ENCODE assay signal across 26 cellular contexts in the genomic region with DNA sequence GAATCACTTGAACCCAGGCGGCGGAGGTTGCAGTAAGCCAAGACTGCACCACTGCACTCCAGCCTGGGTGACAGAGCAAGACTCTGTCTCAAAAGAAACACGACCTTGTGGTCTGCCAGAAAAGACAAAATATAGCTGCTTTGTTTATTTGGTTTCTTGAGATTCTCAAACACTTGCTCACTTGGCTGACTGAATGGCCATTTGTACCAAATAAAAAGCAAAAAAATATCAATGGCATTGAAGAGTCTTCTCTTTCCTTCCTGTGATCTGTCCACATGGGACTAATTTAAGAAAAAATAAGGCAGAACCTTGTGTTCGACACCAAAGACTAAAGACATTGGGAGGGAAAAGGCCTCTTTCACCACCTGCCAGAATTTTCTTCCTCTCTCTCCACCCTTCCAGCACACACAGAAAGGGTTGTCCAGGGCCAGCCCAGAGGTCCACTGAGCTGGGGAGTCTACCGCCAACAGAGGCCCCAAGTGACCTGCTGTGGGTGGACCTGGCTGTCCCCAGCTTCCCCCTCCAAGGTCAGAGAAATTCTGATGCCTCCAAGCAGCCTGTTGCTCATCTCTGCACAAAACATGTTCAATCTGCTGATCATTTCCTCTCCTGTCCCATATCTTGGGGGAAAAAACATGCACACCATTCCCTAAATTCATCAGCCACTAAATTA. TPM values are rescaled to one million over a fixed set of nuclear protein-coding genes. Genes with fewer than 3 reads are reported as not detected.
DNase-seq lines count a peak whose midpoint lies in the region; ATAC-seq and TF ChIP-seq lines count a peak whose summit lies in the region.
"Had no signal": no experiment of that assay in that cellular context is flagged by ENCODE, and none has a peak within 500 bp of the region (broad histone marks: within the 10 kb centered on the region; RNA-seq: fewer than 3 reads in every experiment).

No MANE protein-coding gene starts in this region.

- H3K27me3 Mint-ChIP-seq in activated CD8-positive, alpha-beta memory T cell treated with anti-CD3 and anti-CD28 coated beads, Interleukin-2, amount 10 ng/mL, durations not matched to agents 7 days and 5 days, result no peaks in the 10 kb centered on the region
- H3K27me3 Mint-ChIP-seq in T-helper 17 cell, result no peaks in the 10 kb centered on the region
- H3K27me3 Mint-ChIP-seq: activated T-cell treated with anti-CD3 and anti-CD28 coated beads, Interleukin-2, amount 50 U/mL, for 24 hours had no signal

- no peak for ATAC-seq in activated CD8-positive, alpha-beta memory T cell treated with anti-CD3 and anti-CD28 coated beads, Interleukin-2, amount 10 ng/mL, durations not matched to agents 7 days and 5 days
- ATAC-seq in sciatic nerve (peak; percentile 92), T-helper 17 cell (no peak)
- ATAC-seq: lower lobe of right lung had no signal

- POLR2A ChIA-PET in RWPE1 (lab: Yijun Ruan, JAX; ENCODE audit: low non-redundant PET), result interaction anchor here (0.6 kb wide), 1 partner anchor 109 kb away, joined by 3 read pairs; no protein-coding TSS in a partner anchor

- H3K36me3 Mint-ChIP-seq in activated CD8-positive, alpha-beta memory T cell treated with anti-CD3 and anti-CD28 coated beads, Interleukin-2, amount 10 ng/mL, durations not matched to agents 7 days and 5 days, result no peaks in the 10 kb centered on the region
- no peaks in the 10 kb centered on the region for H3K36me3 Mint-ChIP-seq in T-helper 17 cell (ENCODE audit: low read depth)

- H3K9me3 ChIP-seq in T-helper 17 cell (ENCODE audit: control insufficient read depth, low read length, poor library complexity, severe bottlenecking), result no peaks in the 10 kb centered on the region
- H3K9me3 ChIP-seq: adrenal gland, breast epithelium, colonic mucosa, esophagus muscularis mucosa, lower lobe of right lung had no signal

- no peak for DNase-seq in activated CD8-positive, alpha-beta memory T cell treated with anti-CD3 and anti-CD28 coated beads, Interleukin-2, amount 10 ng/mL, durations not matched to agents 7 days and 5 days
- DNase-seq in activated CD8-positive, alpha-beta memory T cell treated with anti-CD3 and anti-CD28 coated beads, Interleukin-2, amount 50 U/mL, for 4 hours, result no peak
- no peak for DNase-seq in RWPE1 (ENCODE audit: low spot score)
- peak; percentile 23 for DNase-seq in fibroblast of peridontal ligament (ENCODE audit: extremely low read depth)
- no peak for DNase-seq in sciatic nerve (ENCODE audit: low spot score)
- DNase-seq in NCI-H2081 treated with DMSO at 0.1 percent for 48 hours (lab: John Stamatoyannopoulos, UW), result no peak
- DNase-seq in T-helper 17 cell, result no peak
- DNase-seq in NCI-H774 (lab: John Stamatoyannopoulos, UW), result no peak
- DNase-seq: activated CD4-positive, CD25-positive, alpha-beta regulatory T cell; activated naive CD4-positive, alpha-beta T cell; activated T-cell treated with anti-CD3 and anti-CD28 coated beads, Interleukin-2, amount 50 U/mL, for 24 hours; adrenal gland; DMS53; KG1; kidney; lower lobe of right lung; NCI-H1436 treated with DMSO at 0.1 percent for 48 hours; NCI-H2171; NCI-H526; stimulated activated CD4-positive, alpha-beta T cell treated with anti-CD3 and anti-CD28 coated beads, Interleukin-1b, Interleukin-23, amount 100 ng/mL, for 48 hours had no signal

- no peaks in the 10 kb centered on the region for H3K9me3 Mint-ChIP-seq in activated CD8-positive, alpha-beta memory T cell treated with anti-CD3 and anti-CD28 coated beads, Interleukin-2, amount 10 ng/mL, durations not matched to agents 7 days and 5 days (ENCODE audit: low read depth)
- H3K9me3 Mint-ChIP-seq: activated T-cell treated with anti-CD3 and anti-CD28 coated beads, Interleukin-2, amount 50 U/mL, for 24 hours had no signal

- TF ChIP-seq CTCF in RWPE1 (conservative IDR thresholded peaks at IDR 0.05; ENCODE audit: low read depth), result no peak

- no peak overlapping the region for H3K4me3 Mint-ChIP-seq in activated CD8-positive, alpha-beta memory T cell treated with anti-CD3 and anti-CD28 coated beads, Interleukin-2, amount 10 ng/mL, durations not matched to agents 7 days and 5 days
- H3K4me3 Mint-ChIP-seq in T-helper 17 cell, result no peak overlapping the region
- H3K4me3 Mint-ChIP-seq: activated T-cell treated with anti-CD3 and anti-CD28 coated beads, Interleukin-2, amount 50 U/mL, for 24 hours had no signal

- H3K27ac ChIP-seq in RWPE1, result peak overlapping the region; percentile 36; the same call in 1 of the 2 replicates
- H3K27ac ChIP-seq: adrenal gland, esophagus muscularis mucosa, lower lobe of right lung had no signal

- intact Hi-C loops in sciatic nerve (cut with DNase I), result no loop called here

- CTCF ChIA-PET in activated CD8-positive, alpha-beta memory T cell treated with anti-CD3 and anti-CD28 coated beads, Interleukin-2, amount 10 ng/mL, durations not matched to agents 7 days and 5 days (lab: Charles Lee), result interaction anchor here (0.9 to 1.8 kb wide), 4 partner anchors 12 to 174 kb away, joined by 3 to 4 read pairs (median 4); no protein-coding TSS in a partner anchor
- CTCF ChIA-PET in RWPE1 (lab: Yijun Ruan, JAX), result interaction anchor here (0.6 to 0.8 kb wide), 2 partner anchors 12 to 19 kb away, joined by 3 to 5 read pairs; no protein-coding TSS in a partner anchor

- H3K4me1 Mint-ChIP-seq in activated CD8-positive, alpha-beta memory T cell treated with anti-CD3 and anti-CD28 coated beads, Interleukin-2, amount 10 ng/mL, durations not matched to agents 7 days and 5 days, result peaks cover 7% of the 10 kb centered on the region
- no peaks in the 10 kb centered on the region for H3K4me1 Mint-ChIP-seq in T-helper 17 cell

- peak overlapping the region; percentile 37 for H3K27ac Mint-ChIP-seq in activated CD8-positive, alpha-beta memory T cell treated with anti-CD3 and anti-CD28 coated beads, Interleukin-2, amount 10 ng/mL, durations not matched to agents 7 days and 5 days
- no peak overlapping the region for H3K27ac Mint-ChIP-seq in T-helper 17 cell
- H3K27ac Mint-ChIP-seq: activated T-cell treated with anti-CD3 and anti-CD28 coated beads, Interleukin-2, amount 50 U/mL, for 24 hours had no signal

RNA-seq across cellular contexts. Expression of a gene that starts 5.9 kb away (rescaled TPM):
- 1 to 10 TPM; 4.1 to 4.4 TPM for total RNA-seq in activated CD8-positive, alpha-beta memory T cell treated with anti-CD3 and anti-CD28 coated beads, Interleukin-2, amount 10 ng/mL, durations not matched to agents 7 days and 5 days
- total RNA-seq in sciatic nerve, result 3.4 TPM
- total RNA-seq in T-helper 17 cell, result 1 to 10 TPM in 1 of 2 donors, under 1 TPM in 1; 0.82 to 1.7 TPM

RNA-seq across cellular contexts. Expression of a gene that starts 6.0 kb away (rescaled TPM):
- total RNA-seq in activated CD8-positive, alpha-beta memory T cell treated with anti-CD3 and anti-CD28 coated beads, Interleukin-2, amount 10 ng/mL, durations not matched to agents 7 days and 5 days, result 10 to 100 TPM; 34.0 to 35.1 TPM
- total RNA-seq in sciatic nerve (45.3 TPM), T-helper 17 cell (10 to 100 TPM; 22.5 to 24.4 TPM)

RNA-seq across cellular contexts. Expression of a gene that starts 23.1 kb away (rescaled TPM):
- 1 to 10 TPM; 1.1 to 2.8 TPM for total RNA-seq in activated CD8-positive, alpha-beta memory T cell treated with anti-CD3 and anti-CD28 coated beads, Interleukin-2, amount 10 ng/mL, durations not matched to agents 7 days and 5 days
- total RNA-seq in sciatic nerve, result 1.4 TPM
- total RNA-seq in T-helper 17 cell, result 1 to 10 TPM in 1 of 2 donors, under 1 TPM in 1; 0.60 to 2.6 TPM
- total RNA-seq: A172, breast epithelium, colonic mucosa, esophagus muscularis mucosa, HT-29, pulmonary artery endothelial cell had no signal

RNA-seq across cellular contexts. Expression of a gene that starts 38.2 kb away (rescaled TPM):
- under 1 TPM; 0.29 to 0.47 TPM for total RNA-seq in activated CD8-positive, alpha-beta memory T cell treated with anti-CD3 and anti-CD28 coated beads, Interleukin-2, amount 10 ng/mL, durations not matched to agents 7 days and 5 days
- total RNA-seq in sciatic nerve, result 17.8 TPM
- total RNA-seq in T-helper 17 cell, result under 1 TPM in 1 of 2 donors, not detected in 1; 0.31 TPM

RNA-seq across cellular contexts. Expression of a gene that starts 52.3 kb away (rescaled TPM):
- total RNA-seq in activated CD8-positive, alpha-beta memory T cell treated with anti-CD3 and anti-CD28 coated beads, Interleukin-2, amount 10 ng/mL, durations not matched to agents 7 days and 5 days, result 10 to 100 TPM; 82.5 to 94.3 TPM
- 24.7 TPM for total RNA-seq in sciatic nerve
- total RNA-seq in T-helper 17 cell, result 10 to 100 TPM; 88.2 to 95.8 TPM
